Comparison of ENCODE assay signal across 2 cellular contexts in genomic region chr17:65547253-65547670, GRCh38.
A peak's percentile ranks its signal among the peaks of the same experiment; 100 is the strongest.
TF ChIP-seq lines count a peak whose summit lies in the region.

No MANE protein-coding gene starts in this region.

TF ChIP-seq in HCT116, 20 proteins besides CTCF, POLR2A, EP300 and RAD21:
- TF ChIP-seq TCF7L2 (IDR thresholded peaks at IDR 0.05; ENCODE audit: borderline replicate concordance, extremely low read depth, insufficient read depth, insufficient read length) (no peak), ATF3 (IDR thresholded peaks at IDR 0.05) (no peak), SIN3A (IDR thresholded peaks at IDR 0.05; ENCODE audit: low read depth) (no peak), JUND (IDR thresholded peaks at IDR 0.05) (no peak), POLR2AphosphoS5 (IDR thresholded peaks at IDR 0.05; ENCODE audit: low read depth, low read length) (no peak)

TF ChIP-seq in K562, 482 proteins besides CTCF, POLR2A, EP300 and RAD21:
- TF ChIP-seq MEF2D (tag; conservative IDR thresholded peaks at IDR 0.05; ENCODE audit: low read depth) = peak; percentile 32; the same call in 1 of the 2 replicates
- no peak for TF ChIP-seq ZNF512 (tag; IDR thresholded peaks at IDR 0.05)
